Comparison of ENCODE assay signal across 9 cellular contexts in the genomic region with DNA sequence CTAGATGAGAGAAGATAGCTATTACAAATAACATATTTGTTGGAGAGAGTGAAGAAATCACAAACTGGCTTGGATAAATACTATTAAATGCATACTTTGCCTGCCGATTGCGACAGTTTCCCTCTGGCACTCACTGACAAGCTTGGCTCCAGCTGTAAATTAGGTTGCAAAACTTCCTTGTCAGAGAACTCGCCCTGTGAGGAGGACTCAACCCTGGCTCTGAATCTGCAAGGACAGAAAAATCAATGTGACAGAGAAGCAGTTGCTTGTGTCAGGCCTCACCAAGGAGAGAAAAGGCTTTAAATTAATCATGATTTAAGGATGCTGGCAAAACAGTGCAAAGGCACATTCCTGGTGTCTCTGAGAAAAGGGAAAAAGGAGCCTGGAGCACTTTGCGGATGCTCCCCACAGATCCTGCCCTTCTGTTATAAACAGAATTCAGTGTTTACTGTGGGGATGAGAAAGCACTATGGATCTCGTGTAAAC.
A peak's percentile ranks its signal among the peaks of the same experiment; 100 is the strongest.
DNase-seq lines count a peak whose midpoint lies in the region; ATAC-seq, FAIRE-seq and TF ChIP-seq lines count a peak whose summit lies in the region.
"Had no signal": no experiment of that assay in that cellular context is flagged by ENCODE, and none has a peak within 500 bp of the region (broad histone marks: within the 10 kb centered on the region; RNA-seq: fewer than 3 reads in every experiment).

No MANE protein-coding gene starts in this region.

- H3K4me1 ChIP-seq in heart left ventricle = peaks cover 0 to 14% (median 0%) of the 10 kb centered on the region in 12 donors
- H3K4me1 ChIP-seq in sigmoid colon = peaks cover 0 to 18% (median 13%) of the 10 kb centered on the region in 4 donors
- peaks cover 5% of the 10 kb centered on the region for H3K4me1 ChIP-seq in endodermal cell (ENCODE audit: control insufficient read depth, insufficient read depth, low read length)

- no peaks in the 10 kb centered on the region for H3K36me3 ChIP-seq in heart left ventricle
- H3K36me3 ChIP-seq in sigmoid colon = no peaks in the 10 kb centered on the region
- no peaks in the 10 kb centered on the region for H3K36me3 ChIP-seq in endodermal cell (ENCODE audit: control insufficient read depth, insufficient read depth, low read length)

- H3K9me3 Mint-ChIP-seq in activated T-cell treated with anti-CD3 and anti-CD28 coated beads, Interleukin-2, amount 50 U/mL, for 24 hours = no peaks in the 10 kb centered on the region
- no peaks in the 10 kb centered on the region for H3K9me3 Mint-ChIP-seq in endodermal cell

- no peak for TF ChIP-seq POLR2A in heart left ventricle (IDR thresholded peaks at IDR 0.05)
- TF ChIP-seq POLR2A in sigmoid colon (IDR thresholded peaks at IDR 0.05) = no peak

- TF ChIP-seq EP300 in sigmoid colon (IDR thresholded peaks at IDR 0.05) = no peak

- 73 to 76% (median 74%) methylated on average over 5 of the region's 5 CpGs for WGBS in heart left ventricle, 4 donors
- 25 to 44% methylated on average over 5 of the region's 5 CpGs for WGBS in sigmoid colon, 2 donors
- 83 to 93% methylated on average over 4 to 5 of the region's 5 CpGs for WGBS in endodermal cell (ENCODE audit: insufficient coverage in 1 of 2, insufficient read length in 1 of 2), 2 experiments

- no peaks in the 10 kb centered on the region for H3K36me3 Mint-ChIP-seq in activated T-cell treated with anti-CD3 and anti-CD28 coated beads, Interleukin-2, amount 50 U/mL, for 24 hours (ENCODE audit: low read depth)
- H3K36me3 Mint-ChIP-seq in endodermal cell (ENCODE audit: low read depth) = no peaks in the 10 kb centered on the region

- H3K9me3 ChIP-seq in heart left ventricle (no peaks in the 10 kb centered on the region), sigmoid colon (no peaks in the 10 kb centered on the region), endodermal cell (ENCODE audit: control insufficient read depth, low read length) (no peaks in the 10 kb centered on the region)

- TF ChIP-seq CTCF in heart left ventricle (IDR thresholded peaks at IDR 0.05) = no peak
- no peak for TF ChIP-seq CTCF in sigmoid colon (IDR thresholded peaks at IDR 0.05)
- TF ChIP-seq CTCF in endodermal cell (conservative IDR thresholded peaks at IDR 0.05) = no peak

- DNase-seq in EL = peak; percentile 74
- peak; percentile 89 for DNase-seq in SIG-M5 treated with dmso at 0.1 percent for 504 hours (lab: John Stamatoyannopoulos, UW; ENCODE audit: unreplicated experiment)
- DNase-seq in heart left ventricle = peak in 3 of 5 donors; percentile 22 to 36 (median 36)
- DNase-seq in sigmoid colon = peak; percentile 84
- DNase-seq in RCC 7860 (ENCODE audit: low spot score) = no peak
- no peak for DNase-seq in NCI-H526 (lab: John Stamatoyannopoulos, UW)
- no peak for DNase-seq in activated T-cell treated with anti-CD3 and anti-CD28 coated beads, Interleukin-2, amount 50 U/mL, for 24 hours
- DNase-seq in endodermal cell = no peak

- no peaks in the 10 kb centered on the region for H3K27me3 Mint-ChIP-seq in activated T-cell treated with anti-CD3 and anti-CD28 coated beads, Interleukin-2, amount 50 U/mL, for 24 hours
- no peaks in the 10 kb centered on the region for H3K27me3 Mint-ChIP-seq in endodermal cell (ENCODE audit: insufficient read depth)

- H3K4me1 Mint-ChIP-seq in activated T-cell treated with anti-CD3 and anti-CD28 coated beads, Interleukin-2, amount 50 U/mL, for 24 hours (ENCODE audit: low read depth) = no peaks in the 10 kb centered on the region
- H3K4me1 Mint-ChIP-seq in endodermal cell = peaks cover 15% of the 10 kb centered on the region

- H3K4me3 Mint-ChIP-seq in activated T-cell treated with anti-CD3 and anti-CD28 coated beads, Interleukin-2, amount 50 U/mL, for 24 hours = no peak overlapping the region
- no peak overlapping the region for H3K4me3 Mint-ChIP-seq in endodermal cell

- H3K27me3 ChIP-seq in heart left ventricle = no peaks in the 10 kb centered on the region
- no peaks in the 10 kb centered on the region for H3K27me3 ChIP-seq in sigmoid colon
- H3K27me3 ChIP-seq in endodermal cell (ENCODE audit: control insufficient read depth, insufficient read depth, low read length, poor library complexity, severe bottlenecking) = no peaks in the 10 kb centered on the region

- H3K9ac ChIP-seq in endodermal cell (ENCODE audit: extremely low read depth, low read length, poor library complexity, severe bottlenecking) = no peak overlapping the region

- H3K27ac Mint-ChIP-seq in activated T-cell treated with anti-CD3 and anti-CD28 coated beads, Interleukin-2, amount 50 U/mL, for 24 hours = no peak overlapping the region
- no peak overlapping the region for H3K27ac Mint-ChIP-seq in endodermal cell

- intact Hi-C loops in heart left ventricle (cut with DNase I) (no loop called here), sigmoid colon (cut with DNase I) (no loop called here)

- no peak for FAIRE-seq in RCC 7860 (lab: Jason Lieb, UNC)
- FAIRE-seq: islet of Langerhans had no signal

- no peak overlapping the region for H3K27ac ChIP-seq in heart left ventricle
- peak overlapping the region in 1 of 4 donors; percentile 51 for H3K27ac ChIP-seq in sigmoid colon
- H3K27ac ChIP-seq in endodermal cell (ENCODE audit: low read depth, low read length) = no peak overlapping the region

- peak in 2 of 4 donors; percentile 73 to 76 for ATAC-seq in heart left ventricle

- no peak overlapping the region for H3K4me3 ChIP-seq in heart left ventricle
- H3K4me3 ChIP-seq in sigmoid colon = no peak overlapping the region
- no peak overlapping the region for H3K4me3 ChIP-seq in endodermal cell (ENCODE audit: low read length)

Comparison
In these comparisons a context has a peak if more than half of its experiments do, and no peak if none do; other contexts are left out.
1. DNase-seq: peak in EL (single experiment), SIG-M5 treated with dmso at 0.1 percent for 504 hours (single experiment), heart left ventricle (3 of 5) and sigmoid colon (single experiment); none in RCC 7860 (single experiment), NCI-H526 (0 of 2), activated T-cell treated with anti-CD3 and anti-CD28 coated beads, Interleukin-2, amount 50 U/mL, for 24 hours (single experiment) and endodermal cell (single experiment).